14 cellular contexts compared by ENCODE assay signal in the genomic region with DNA sequence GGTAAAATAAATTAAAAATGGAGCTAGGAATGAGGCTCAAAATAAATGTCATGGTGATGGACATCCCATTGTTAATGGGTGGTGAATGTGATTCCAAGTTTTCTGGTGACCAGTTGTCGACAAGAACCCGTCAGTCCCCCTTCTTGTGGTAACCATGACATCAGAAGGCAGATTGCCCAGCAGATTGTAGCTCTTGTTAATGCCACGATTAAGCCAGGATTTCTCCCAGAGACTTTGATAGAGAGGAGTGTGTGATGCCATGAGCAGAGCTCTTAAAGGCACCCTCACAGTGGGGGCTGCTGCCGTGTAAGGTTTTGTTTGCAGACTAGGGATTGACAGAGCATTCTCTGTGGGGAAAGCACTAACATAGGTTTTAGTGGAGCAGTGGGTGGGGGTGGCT. TPM values are rescaled to one million over a fixed set of nuclear protein-coding genes. Genes with fewer than 3 reads are reported as not detected.
"Had no signal": no experiment of that assay in that cellular context is flagged by ENCODE, and none has a peak within 500 bp of the region (broad histone marks: within the 10 kb centered on the region; RNA-seq: fewer than 3 reads in every experiment).

No MANE protein-coding gene starts in this region.

- H3K4me3 ChIP-seq: prostate gland, spleen, suprapubic skin had no signal

- H3K27ac ChIP-seq: epithelial cell of prostate, prostate gland, spleen, suprapubic skin had no signal

- H3K9me3 ChIP-seq: prostate gland, spleen, suprapubic skin had no signal

- ATAC-seq: natural killer cell treated with Interleukin-12 subunit alpha and Interleukin-12 subunit beta and Interleukin-15 and Interleukin-18, amount 100 ng/mL, for 72 hours; sciatic nerve had no signal

- DNase-seq: activated CD4-positive, CD25-positive, alpha-beta regulatory T cell treated with anti-CD3 and anti-CD28 coated beads, Interleukin-2, amount 50 U/mL, for 72 hours; activated naive CD4-positive, alpha-beta T cell; activated naive CD8-positive, alpha-beta T cell treated with anti-CD3 and anti-CD28 coated beads, Interleukin-2, amount 10 ng/mL, durations not matched to agents 7 days and 5 days; activated T-cell treated with anti-CD3 and anti-CD28 coated beads for 4 hours; aorta; effector memory CD4-positive, alpha-beta T cell; head of caudate nucleus; spleen; T1000 had no signal

- H3K4me1 ChIP-seq: prostate gland, spleen, suprapubic skin had no signal

- H3K36me3 ChIP-seq: prostate gland, suprapubic skin had no signal

RNA-seq across cellular contexts. Expression of gene ASPG, which starts 50.2 kb away (rescaled TPM):
- total RNA-seq: activated naive CD8-positive, alpha-beta T cell treated with anti-CD3 and anti-CD28 coated beads, Interleukin-2, amount 10 ng/mL, durations not matched to agents 7 days and 5 days; natural killer cell treated with Interleukin-12 subunit alpha and Interleukin-12 subunit beta and Interleukin-15 and Interleukin-18, amount 100 ng/mL, for 72 hours had no signal
